Comparison of ENCODE assay signal across 12 cellular contexts in genomic region chr1:14826172-14826636, GRCh38.
DNase-seq lines count a peak whose midpoint lies in the region; ATAC-seq, FAIRE-seq and TF ChIP-seq lines count a peak whose summit lies in the region.
"Had no signal": no experiment of that assay in that cellular context is flagged by ENCODE, and none has a peak within 500 bp of the region (broad histone marks: within the 10 kb centered on the region; RNA-seq: fewer than 3 reads in every experiment).

No MANE protein-coding gene starts in this region.

- no peak for ATAC-seq in GM21723 (IDR thresholded peaks at IDR 0.05; ENCODE audit: unreplicated experiment)

- no peak for TF ChIP-seq CTCF in H1 (IDR thresholded peaks at IDR 0.05; ENCODE audit: control extremely low read depth in 1 of 3, insufficient read depth in 1 of 3, low read depth in 1 of 3, low read length in 3 of 3)
- no peak for TF ChIP-seq CTCF in MM.1S (IDR thresholded peaks at IDR 0.05; ENCODE audit: low read length)
- no peak for TF ChIP-seq CTCF in coronary artery (IDR thresholded peaks at IDR 0.05)

- no peak for TF ChIP-seq EP300 in H1 (IDR thresholded peaks at IDR 0.05; ENCODE audit: borderline replicate concordance in 1 of 2, low read depth in 2 of 2, low read length in 2 of 2)

- H3K18ac ChIP-seq in H1 (ENCODE audit: extremely low read depth, low read length): no peak overlapping the region

- no peak overlapping the region for H2BK120ac ChIP-seq in H1 (replicated peaks; ENCODE audit: low read depth, low read length)

- H3K27me3 ChIP-seq in BLaER1: no peaks in the 10 kb centered on the region
- no peaks in the 10 kb centered on the region for H3K27me3 ChIP-seq in H1 (replicated peaks in 1 of 4; ENCODE audit: control insufficient read depth in 3 of 4, extremely low read depth in 1 of 4, insufficient read depth in 3 of 4, low read length in 3 of 4)
- H3K27me3 ChIP-seq in MM.1S (replicated peaks; ENCODE audit: insufficient read depth, low read length): no peaks in the 10 kb centered on the region

- peak overlapping the region; percentile 32; the same call in 1 of the 2 replicates for H3K4me2 ChIP-seq in BLaER1
- H3K4me2 ChIP-seq in H1 (ENCODE audit: insufficient read depth in 1 of 2, low read depth in 2 of 2, low read length in 2 of 2): no peak overlapping the region
- no peak overlapping the region for H3K4me2 ChIP-seq in MM.1S (ENCODE audit: low read depth, low read length)

- no peak overlapping the region for H4K8ac ChIP-seq in H1 (ENCODE audit: extremely low read depth, insufficient read depth, low read length)

- H3K4me1 ChIP-seq in BLaER1 (peaks cover 16% of the 10 kb centered on the region; the same call in 1 of the 2 replicates), H1 (replicated peaks in 1 of 4; ENCODE audit: control insufficient read depth in 3 of 4, insufficient read depth in 4 of 4, low read length in 3 of 4) (no peaks in the 10 kb centered on the region), MM.1S (ENCODE audit: low read length) (peaks cover 17% of the 10 kb centered on the region)

- no peak overlapping the region for H3K9ac ChIP-seq in BLaER1
- no peak overlapping the region for H3K9ac ChIP-seq in H1 (replicated peaks in 1 of 4; ENCODE audit: extremely low read depth in 1 of 4, low read depth in 3 of 4, low read length in 3 of 4)
- no peak overlapping the region for H3K9ac ChIP-seq in MM.1S (ENCODE audit: low read length)

- CTCF ChIA-PET in H1 (lab: Charles Lee; ENCODE audit: partially characterized antibody): interaction anchor here (1.0 kb wide), 1 partner anchor 89 kb away, joined by 3 read pairs; no protein-coding TSS in a partner anchor

- peaks cover 13% of the 10 kb centered on the region for H3F3A ChIP-seq in MM.1S (ENCODE audit: insufficient read depth, low read length)

- H3K27ac ChIP-seq in BLaER1 (0 out of 2 replicates have a peak overlapping the region, but pooled peaks have one; percentile 4), H1 (ENCODE audit: low read depth, low read length) (no peak overlapping the region), MM.1S (ENCODE audit: low read length) (no peak overlapping the region), coronary artery (no peak overlapping the region)

- H2BK5ac ChIP-seq in H1 (ENCODE audit: low read depth, low read length): no peak overlapping the region

- POLR2A ChIA-PET in H1 (lab: Charles Lee; ENCODE audit: partially characterized antibody): no interaction called here

- TF ChIP-seq POLR2A in H1 (IDR thresholded peaks at IDR 0.05; ENCODE audit: control extremely low read depth in 1 of 2, low read depth in 2 of 2, low read length in 2 of 2): no peak

- H4K20me1 ChIP-seq in BLaER1: no peaks in the 10 kb centered on the region
- H4K20me1 ChIP-seq in H1 (replicated peaks in 1 of 2; ENCODE audit: control insufficient read depth in 1 of 2, insufficient read depth in 2 of 2, low read length in 2 of 2): peaks cover 0 to 2% of the 10 kb centered on the region in 2 experiments
- H4K20me1 ChIP-seq in MM.1S (ENCODE audit: insufficient read depth, low read length): no peaks in the 10 kb centered on the region

- no peak overlapping the region for H3K4me3 ChIP-seq in BLaER1
- no peak overlapping the region for H3K4me3 ChIP-seq in H1 (ENCODE audit: extremely low read depth in 1 of 4, insufficient read depth in 2 of 4, low read depth in 3 of 4, low read length in 4 of 4)
- H3K4me3 ChIP-seq in MM.1S (ENCODE audit: low read length): no peak overlapping the region
- H3K4me3 ChIP-seq in coronary artery: no peak overlapping the region

- no peaks in the 10 kb centered on the region for H3K23me2 ChIP-seq in H1 (ENCODE audit: low read depth, low read length)

- FAIRE-seq in H1 (lab: Jason Lieb, UNC): no peak
- FAIRE-seq: GM18507 had no signal

- WGBS in H1 (ENCODE audit: extremely low coverage in 1 of 2, insufficient coverage in 1 of 2, insufficient read length in 1 of 2, insufficient replicate concordance in 2 of 2, low coverage in 1 of 2, low lambda C conversion rate in 2 of 2, missing lambda C conversion rate in 1 of 2), 2 experiments: 79% methylated on average over 11 of the region's 13 CpGs; no CpG with 5 or more reads in 1 of the 2 experiments

- H2BK15ac ChIP-seq in H1 (ENCODE audit: low read length): no peak overlapping the region

- no peak overlapping the region for H4K5ac ChIP-seq in H1 (ENCODE audit: insufficient read length, low read depth, low read length)

- H3K36me3 ChIP-seq in BLaER1: no peaks in the 10 kb centered on the region
- no peaks in the 10 kb centered on the region for H3K36me3 ChIP-seq in H1 (ENCODE audit: control insufficient read depth in 2 of 4, insufficient read depth in 4 of 4, low read length in 3 of 4)
- no peaks in the 10 kb centered on the region for H3K36me3 ChIP-seq in MM.1S (replicated peaks; ENCODE audit: insufficient read depth, low read length)

- H2BK12ac ChIP-seq in H1 (ENCODE audit: low read depth, low read length): no peak overlapping the region

- peak overlapping the region; percentile 39 for H4K91ac ChIP-seq in H1 (replicated peaks; ENCODE audit: insufficient read length, low read length)

- no peak overlapping the region for H3K23ac ChIP-seq in H1 (ENCODE audit: insufficient read length)

- H3K9me2 ChIP-seq in MM.1S (replicated peaks; ENCODE audit: insufficient read depth, low read length): no peaks in the 10 kb centered on the region

- H3K9me3 ChIP-seq in BLaER1 (peaks cover 11% of the 10 kb centered on the region), H1 (ENCODE audit: insufficient read depth in 2 of 2, low read depth in 1 of 2, low read length in 1 of 2) (no peaks in the 10 kb centered on the region), MM.1S (replicated peaks; ENCODE audit: insufficient read depth, low read length) (no peaks in the 10 kb centered on the region)

- H2BK20ac ChIP-seq in H1 (ENCODE audit: low read length): no peak overlapping the region

- H2AFZ ChIP-seq in H1 (ENCODE audit: low read length): no peak overlapping the region
- H2AFZ ChIP-seq in MM.1S (ENCODE audit: low read length): no peak overlapping the region

- no peak for TF ChIP-seq RAD21 in H1 (IDR thresholded peaks at IDR 0.05 in 1 of 2, conservative IDR thresholded peaks at IDR 0.05 in 1 of 2; ENCODE audit: low read depth in 2 of 2, low read length in 2 of 2)

- no peak overlapping the region for H3K4ac ChIP-seq in H1 (replicated peaks; ENCODE audit: insufficient read length, low read depth, low read length)

- H3K56ac ChIP-seq in H1 (replicated peaks; ENCODE audit: insufficient read length, low read depth, low read length): no peak overlapping the region

- no peak overlapping the region for H2AK5ac ChIP-seq in H1 (ENCODE audit: low read depth, low read length)

- H3K14ac ChIP-seq in H1 (ENCODE audit: insufficient read length): no peak overlapping the region

- peak; percentile 73 for DNase-seq in MV-4-11 (lab: John Stamatoyannopoulos, UW)
- no peak for DNase-seq in H1 (ENCODE audit: low read depth in 1 of 2, low spot score in 2 of 2)
- peak; percentile 61 for DNase-seq in non-pigmented ciliary epithelial cell (ENCODE audit: low read depth)
- no peak for DNase-seq in HuH-7.5 (ENCODE audit: low spot score)
- DNase-seq in MM.1S: no peak
- DNase-seq in coronary artery (ENCODE audit: low spot score): no peak
- DNase-seq: mesendoderm, NCI-H774, T-helper 2 cell had no signal

- H3K79me1 ChIP-seq in H1 (ENCODE audit: low read depth, low read length): no peaks in the 10 kb centered on the region

- H3K79me2 ChIP-seq in H1 (ENCODE audit: control insufficient read depth in 1 of 2, insufficient read depth in 2 of 2, low read length in 2 of 2): no peaks in the 10 kb centered on the region
- H3K79me2 ChIP-seq in MM.1S (ENCODE audit: low read length): no peaks in the 10 kb centered on the region

TF ChIP-seq in H1, 55 proteins besides CTCF, POLR2A, EP300 and RAD21:
- TF ChIP-seq EZH2 (IDR thresholded peaks at IDR 0.05; ENCODE audit: low read depth, low read length, severe bottlenecking) (no peak), KDM4A (IDR thresholded peaks at IDR 0.05; ENCODE audit: low read depth, low read length, severe bottlenecking) (no peak), SP4 (IDR thresholded peaks at IDR 0.05; ENCODE audit: low read length) (no peak), POLR2AphosphoS5 (IDR thresholded peaks at IDR 0.05; ENCODE audit: low read depth, low read length) (no peak), MAFK (IDR thresholded peaks at IDR 0.05; ENCODE audit: low read depth, low read length) (no peak), CREB1 (IDR thresholded peaks at IDR 0.05) (no peak), BRCA1 (IDR thresholded peaks at IDR 0.05; ENCODE audit: low read depth, low read length) (no peak), POU5F1 (IDR thresholded peaks at IDR 0.05; ENCODE audit: low read depth, low read length) (no peak), TBP (IDR thresholded peaks at IDR 0.05; ENCODE audit: low read depth, low read length) (no peak), CHD2 (IDR thresholded peaks at IDR 0.05; ENCODE audit: low read length) (no peak), SUZ12 (IDR thresholded peaks at IDR 0.05; ENCODE audit: low read length) (no peak), HDAC6 (IDR thresholded peaks at IDR 0.05; ENCODE audit: low read depth, low read length) (no peak), CHD1 (IDR thresholded peaks at IDR 0.05; ENCODE audit: low read depth, low read length) (no peak), RBBP5 (IDR thresholded peaks at IDR 0.05; ENCODE audit: borderline replicate concordance, low read depth, low read length) (no peak), HDAC2 (IDR thresholded peaks at IDR 0.05; ENCODE audit: borderline replicate concordance in 1 of 2, low read depth in 2 of 2, low read length in 2 of 2) (no peak)
- TF ChIP-seq, protein P1, sequence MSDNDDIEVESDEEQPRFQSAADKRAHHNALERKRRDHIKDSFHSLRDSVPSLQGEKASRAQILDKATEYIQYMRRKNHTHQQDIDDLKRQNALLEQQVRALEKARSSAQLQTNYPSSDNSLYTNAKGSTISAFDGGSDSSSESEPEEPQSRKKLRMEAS (IDR thresholded peaks at IDR 0.05): no peak
- TF ChIP-seq, protein P2, sequence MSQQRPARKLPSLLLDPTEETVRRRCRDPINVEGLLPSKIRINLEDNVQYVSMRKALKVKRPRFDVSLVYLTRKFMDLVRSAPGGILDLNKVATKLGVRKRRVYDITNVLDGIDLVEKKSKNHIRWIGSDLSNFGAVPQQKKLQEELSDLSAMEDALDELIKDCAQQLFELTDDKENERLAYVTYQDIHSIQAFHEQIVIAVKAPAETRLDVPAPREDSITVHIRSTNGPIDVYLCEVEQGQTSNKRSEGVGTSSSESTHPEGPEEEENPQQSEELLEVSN (IDR thresholded peaks at IDR 0.05): no peak

Comparison
In these comparisons a context has a peak if more than half of its experiments do, and no peak if none do; other contexts are left out.
1. DNase-seq: peak in MV-4-11 (single experiment) and non-pigmented ciliary epithelial cell (single experiment); none in H1 (0 of 2), HuH-7.5 (single experiment), MM.1S (single experiment) and coronary artery (single experiment).